In the genomic region with DNA sequence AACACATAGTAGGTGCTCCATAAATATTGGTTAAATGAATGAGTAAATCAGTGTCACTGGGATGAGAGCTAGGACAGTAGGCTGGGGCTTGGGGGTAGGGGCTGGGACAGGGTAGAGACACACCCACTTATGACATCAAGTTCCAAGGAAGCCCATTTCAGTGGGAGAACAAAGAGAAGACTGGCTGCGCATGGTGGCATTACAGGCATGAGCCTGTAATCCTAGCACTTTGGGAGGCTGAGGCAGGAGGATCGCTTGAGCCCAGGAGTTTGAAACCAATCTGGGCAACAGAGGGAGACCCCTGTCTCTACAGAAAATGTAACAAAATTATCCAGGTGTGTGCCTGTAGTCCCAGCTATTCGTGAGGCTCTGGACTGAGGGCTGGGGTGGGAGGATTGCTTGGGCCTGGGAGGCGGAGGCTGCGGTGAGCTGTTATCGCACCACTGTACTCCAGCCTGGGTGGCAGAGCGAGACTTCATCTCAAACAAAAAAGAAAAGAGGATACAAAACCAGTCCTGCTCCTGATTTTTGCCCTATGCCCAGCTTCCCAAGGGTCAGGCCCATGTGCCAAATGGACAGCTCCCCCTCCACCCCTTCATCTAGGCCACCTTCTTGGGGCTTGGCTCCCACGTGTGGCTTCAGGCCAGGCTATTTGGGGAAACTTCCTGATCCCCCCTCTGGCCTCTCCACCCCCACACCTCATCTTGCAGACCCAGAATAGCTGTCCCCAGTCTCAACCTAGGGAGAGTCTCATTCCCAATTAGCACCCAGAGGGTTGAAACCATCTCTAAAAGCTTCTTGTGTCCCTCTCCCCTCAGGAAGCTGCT, we compare ENCODE assay signal across 1 cellular context.
TF ChIP-seq lines count a peak whose summit lies in the region.

No MANE protein-coding gene starts in this region.

TF ChIP-seq in HepG2, 621 proteins besides CTCF, POLR2A, EP300 and RAD21:
- TF ChIP-seq, protein P1, sequence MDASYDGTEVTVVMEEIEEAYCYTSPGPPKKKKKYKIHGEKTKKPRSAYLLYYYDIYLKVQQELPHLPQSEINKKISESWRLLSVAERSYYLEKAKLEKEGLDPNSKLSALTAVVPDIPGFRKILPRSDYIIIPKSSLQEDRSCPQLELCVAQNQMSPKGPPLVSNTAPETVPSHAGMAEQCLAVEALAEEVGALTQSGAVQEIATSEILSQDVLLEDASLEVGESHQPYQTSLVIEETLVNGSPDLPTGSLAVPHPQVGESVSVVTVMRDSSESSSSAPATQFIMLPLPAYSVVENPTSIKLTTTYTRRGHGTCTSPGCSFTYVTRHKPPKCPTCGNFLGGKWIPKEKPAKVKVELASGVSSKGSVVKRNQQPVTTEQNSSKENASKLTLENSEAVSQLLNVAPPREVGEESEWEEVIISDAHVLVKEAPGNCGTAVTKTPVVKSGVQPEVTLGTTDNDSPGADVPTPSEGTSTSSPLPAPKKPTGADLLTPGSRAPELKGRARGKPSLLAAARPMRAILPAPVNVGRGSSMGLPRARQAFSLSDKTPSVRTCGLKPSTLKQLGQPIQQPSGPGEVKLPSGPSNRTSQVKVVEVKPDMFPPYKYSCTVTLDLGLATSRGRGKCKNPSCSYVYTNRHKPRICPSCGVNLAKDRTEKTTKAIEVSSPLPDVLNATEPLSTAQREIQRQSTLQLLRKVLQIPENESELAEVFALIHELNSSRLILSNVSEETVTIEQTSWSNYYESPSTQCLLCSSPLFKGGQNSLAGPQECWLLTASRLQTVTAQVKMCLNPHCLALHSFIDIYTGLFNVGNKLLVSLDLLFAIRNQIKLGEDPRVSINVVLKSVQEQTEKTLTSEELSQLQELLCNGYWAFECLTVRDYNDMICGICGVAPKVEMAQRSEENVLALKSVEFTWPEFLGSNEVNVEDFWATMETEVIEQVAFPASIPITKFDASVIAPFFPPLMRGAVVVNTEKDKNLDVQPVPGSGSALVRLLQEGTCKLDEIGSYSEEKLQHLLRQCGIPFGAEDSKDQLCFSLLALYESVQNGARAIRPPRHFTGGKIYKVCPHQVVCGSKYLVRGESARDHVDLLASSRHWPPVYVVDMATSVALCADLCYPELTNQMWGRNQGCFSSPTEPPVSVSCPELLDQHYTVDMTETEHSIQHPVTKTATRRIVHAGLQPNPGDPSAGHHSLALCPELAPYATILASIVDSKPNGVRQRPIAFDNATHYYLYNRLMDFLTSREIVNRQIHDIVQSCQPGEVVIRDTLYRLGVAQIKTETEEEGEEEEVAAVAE (CRISPR knock-in tag; IDR thresholded peaks at IDR 0.05; ENCODE audit: borderline replicate concordance): no peak
- no peak for TF ChIP-seq KDM4B (CRISPR knock-in tag; IDR thresholded peaks at IDR 0.05)
- TF ChIP-seq STAT5B (CRISPR knock-in tag; IDR thresholded peaks at IDR 0.05): no peak
- TF ChIP-seq, protein P2, sequence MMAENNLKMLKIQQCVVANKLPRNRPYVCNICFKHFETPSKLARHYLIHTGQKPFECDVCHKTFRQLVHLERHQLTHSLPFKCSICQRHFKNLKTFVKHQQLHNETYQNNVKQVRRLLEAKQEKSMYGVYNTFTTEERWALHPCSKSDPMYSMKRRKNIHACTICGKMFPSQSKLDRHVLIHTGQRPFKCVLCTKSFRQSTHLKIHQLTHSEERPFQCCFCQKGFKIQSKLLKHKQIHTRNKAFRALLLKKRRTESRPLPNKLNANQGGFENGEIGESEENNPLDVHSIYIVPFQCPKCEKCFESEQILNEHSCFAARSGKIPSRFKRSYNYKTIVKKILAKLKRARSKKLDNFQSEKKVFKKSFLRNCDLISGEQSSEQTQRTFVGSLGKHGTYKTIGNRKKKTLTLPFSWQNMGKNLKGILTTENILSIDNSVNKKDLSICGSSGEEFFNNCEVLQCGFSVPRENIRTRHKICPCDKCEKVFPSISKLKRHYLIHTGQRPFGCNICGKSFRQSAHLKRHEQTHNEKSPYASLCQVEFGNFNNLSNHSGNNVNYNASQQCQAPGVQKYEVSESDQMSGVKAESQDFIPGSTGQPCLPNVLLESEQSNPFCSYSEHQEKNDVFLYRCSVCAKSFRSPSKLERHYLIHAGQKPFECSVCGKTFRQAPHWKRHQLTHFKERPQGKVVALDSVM (CRISPR knock-in tag; IDR thresholded peaks at IDR 0.05): peak; percentile 35; the same call in 1 of the 2 replicates
- 0 out of 2 replicates have a peak, but pooled peaks have one; percentile 33 for TF ChIP-seq ZNF33B (CRISPR knock-in tag; IDR thresholded peaks at IDR 0.05)
- TF ChIP-seq ZSCAN29 (CRISPR knock-in tag; conservative IDR thresholded peaks at IDR 0.05): no peak
